ENCODE assay signal across 2 cellular contexts in genomic region chr16:26598061-26598460, GRCh38.
TF ChIP-seq lines count a peak whose summit lies in the region.

No MANE protein-coding gene starts in this region.

TF ChIP-seq in GM23338, 12 proteins besides CTCF, POLR2A, EP300 and RAD21:
- TF ChIP-seq ZNF331 (CRISPR knock-in tag; IDR thresholded peaks at IDR 0.05; ENCODE audit: low read depth): no peak
- TF ChIP-seq ETS1 (IDR thresholded peaks at IDR 0.05): no peak
- no peak for TF ChIP-seq REST (IDR thresholded peaks at IDR 0.05; ENCODE audit: unreplicated experiment)
- no peak for TF ChIP-seq ZNF114 (CRISPR knock-in tag; IDR thresholded peaks at IDR 0.05)
- TF ChIP-seq NANOG (IDR thresholded peaks at IDR 0.05; ENCODE audit: borderline replicate concordance): no peak
- TF ChIP-seq JUNB (IDR thresholded peaks at IDR 0.05; ENCODE audit: unreplicated experiment): no peak
- TF ChIP-seq POLR2AphosphoS5 (IDR thresholded peaks at IDR 0.05; ENCODE audit: low read depth): no peak
- no peak for TF ChIP-seq CREB1 (CRISPR knock-in tag; IDR thresholded peaks at IDR 0.05; ENCODE audit: low read depth)
TF ChIP-seq in GM23338: peak in this region for 0.

TF ChIP-seq in GM12878, 131 proteins besides CTCF, POLR2A, EP300 and RAD21:
- TF ChIP-seq ZBTB33 (IDR thresholded peaks at IDR 0.05): no peak
- TF ChIP-seq SKIL (IDR thresholded peaks at IDR 0.05; ENCODE audit: low read depth, poor library complexity, severe bottlenecking): no peak
- no peak for TF ChIP-seq RBBP5 (conservative IDR thresholded peaks at IDR 0.05)
- TF ChIP-seq YBX1 (IDR thresholded peaks at IDR 0.05): no peak
TF ChIP-seq in GM12878: peak in this region for 0.
